9 cellular contexts compared by ENCODE assay signal in genomic region chr5:120803282-120803681, GRCh38.
DNase-seq lines count a peak whose midpoint lies in the region; ATAC-seq and TF ChIP-seq lines count a peak whose summit lies in the region.
"Had no signal": no experiment of that assay in that cellular context is flagged by ENCODE, and none has a peak within 500 bp of the region (broad histone marks: within the 10 kb centered on the region; RNA-seq: fewer than 3 reads in every experiment).

No MANE protein-coding gene starts in this region.

- no peaks in the 10 kb centered on the region for H3F3A ChIP-seq in SU-DHL-6 (ENCODE audit: insufficient read depth)

- H3K27ac ChIP-seq in A673 (ENCODE audit: low read depth, low read length, poor library complexity, severe bottlenecking) = no peak overlapping the region
- no peak overlapping the region for H3K27ac ChIP-seq in HEK293 (ENCODE audit: extremely low read depth, low read depth, low read length)
- H3K27ac ChIP-seq in SU-DHL-6 (ENCODE audit: low read depth, low read length) = no peak overlapping the region

- intact Hi-C loops in A673 (cut with micrococcal nuclease; ENCODE audit: unreplicated experiment) = loop anchor here (2.0 to 10.0 kb wide), 2 partner anchors 146 to 1072 kb away; no protein-coding TSS in a partner anchor

- no peaks in the 10 kb centered on the region for H3K79me2 ChIP-seq in SU-DHL-6 (ENCODE audit: insufficient read depth, low read length)

- POLR2A ChIA-PET in A673 (lab: Charles Lee; ENCODE audit: low non-redundant PET) = no interaction called here
- POLR2A ChIA-PET in HEK293 (lab: Yijun Ruan, JAX) = no interaction called here

- H3K27me3 ChIP-seq in A673 (replicated peaks; ENCODE audit: insufficient read depth, low read depth, low read length, poor library complexity) = no peaks in the 10 kb centered on the region
- H3K27me3 ChIP-seq in SU-DHL-6 (ENCODE audit: low read length) = no peaks in the 10 kb centered on the region

- H3K4me3 ChIP-seq in A673 (ENCODE audit: low read depth, low read length, poor library complexity, severe bottlenecking) (no peak overlapping the region), HEK293 (ENCODE audit: low read depth, low read length) (no peak overlapping the region), SU-DHL-6 (ENCODE audit: insufficient read depth, low read length, poor library complexity, severe bottlenecking) (no peak overlapping the region)

- H3K4me2 ChIP-seq in SU-DHL-6 (ENCODE audit: low read depth, low read length, poor library complexity, severe bottlenecking) = no peak overlapping the region

- H3K9ac ChIP-seq in SU-DHL-6 (ENCODE audit: low read length) = no peak overlapping the region

- no peaks in the 10 kb centered on the region for H3K9me2 ChIP-seq in SU-DHL-6 (replicated peaks; ENCODE audit: insufficient read depth, low read length)

- CTCF ChIA-PET in A673 (lab: Charles Lee) = no interaction called here
- CTCF ChIA-PET in HEK293 (lab: Yijun Ruan, JAX) = interaction anchor here (0.7 kb wide), 4 partner anchors 340 to 1241 kb away, joined by 3 to 4 read pairs (median 3); no protein-coding TSS in a partner anchor

- H3K36me3 ChIP-seq in A673 (ENCODE audit: insufficient read depth, low read length, poor library complexity, severe bottlenecking) (no peaks in the 10 kb centered on the region), HEK293 (ENCODE audit: control insufficient read depth in 2 of 2, insufficient read depth in 1 of 2, low read length in 2 of 2) (no peaks in the 10 kb centered on the region), SU-DHL-6 (ENCODE audit: low read length) (no peaks in the 10 kb centered on the region)

- peak; percentile 13 for DNase-seq in A673 (ENCODE audit: low spot score)
- peak; percentile 12 for DNase-seq in globus pallidus (ENCODE audit: low spot score)
- no peak for DNase-seq in stimulated activated CD4-positive, alpha-beta T cell treated with anti-CD3 and anti-CD28 coated beads, Interleukin-4, amount 100 ng/mL, for 1 hour
- no peak for DNase-seq in DMS114 treated with DMSO at 0.1 percent for 48 hours (lab: John Stamatoyannopoulos, UW; ENCODE audit: unreplicated experiment)

- H3K4me1 ChIP-seq in A673 (ENCODE audit: insufficient read depth, low read length, poor library complexity, severe bottlenecking) (no peaks in the 10 kb centered on the region), HEK293 (ENCODE audit: control insufficient read depth, insufficient read depth, low read length) (no peaks in the 10 kb centered on the region)

- ATAC-seq in GM21526 (IDR thresholded peaks at IDR 0.05; ENCODE audit: low FRiP score, unreplicated experiment) = no peak
- no peak for ATAC-seq in HG02798 (IDR thresholded peaks at IDR 0.05; ENCODE audit: poor library complexity, unreplicated experiment)
- ATAC-seq: activated CD4-positive, CD25-positive, alpha-beta regulatory T cell treated with anti-CD3 and anti-CD28 coated beads, Interleukin-2, amount 50 U/mL, for 24 hours had no signal

- no TSS peak for BruUV-seq in A673 (replicated peaks; lab: Mats Ljungman, UMichigan)

- no peaks in the 10 kb centered on the region for H3K9me3 ChIP-seq in A673 (ENCODE audit: low read depth, low read length, poor library complexity, severe bottlenecking)
- no peaks in the 10 kb centered on the region for H3K9me3 ChIP-seq in HEK293 (ENCODE audit: control insufficient read depth, insufficient read depth, low read depth, low read length)
- H3K9me3 ChIP-seq in SU-DHL-6 (ENCODE audit: insufficient read depth, low read length) = no peaks in the 10 kb centered on the region

- H4K20me1 ChIP-seq in SU-DHL-6 (ENCODE audit: low read depth, low read length) = no peaks in the 10 kb centered on the region

- H2AFZ ChIP-seq in SU-DHL-6 (ENCODE audit: low read depth, low read length, severe bottlenecking) = no peak overlapping the region

- peak; percentile 54; the same call in 1 of the 2 replicates for TF ChIP-seq CTCF in A673 (conservative IDR thresholded peaks at IDR 0.05; ENCODE audit: low read depth, low read length)
- TF ChIP-seq CTCF in HEK293 (tag by site-specific recombination; IDR thresholded peaks at IDR 0.05) = no peak
- TF ChIP-seq CTCF in SU-DHL-6 (IDR thresholded peaks at IDR 0.05; ENCODE audit: insufficient read depth, low read length, poor library complexity, severe bottlenecking) = peak; percentile 16

TF ChIP-seq in HEK293, 187 proteins besides CTCF, POLR2A, EP300 and RAD21:
- TF ChIP-seq ZNF654 (tag by site-specific recombination; IDR thresholded peaks at IDR 0.05; ENCODE audit: low read depth) = peak; percentile 19; the same call in 1 of the 2 replicates
- no peak for TF ChIP-seq ZSCAN23 (tag by site-specific recombination; IDR thresholded peaks at IDR 0.05)
TF ChIP-seq in HEK293: peak in this region for 1.

Comparison
In these comparisons a context has a peak if more than half of its experiments do, and no peak if none do; other contexts are left out.
1. DNase-seq: peak in A673 (single experiment) and globus pallidus (single experiment); none in stimulated activated CD4-positive, alpha-beta T cell treated with anti-CD3 and anti-CD28 coated beads, Interleukin-4, amount 100 ng/mL, for 1 hour (single experiment) and DMS114 treated with DMSO at 0.1 percent for 48 hours (single experiment).